12 cellular contexts compared by ENCODE assay signal in genomic region chr13:75512253-75512652, GRCh38. TPM values are rescaled to one million over a fixed set of nuclear protein-coding genes. Genes with fewer than 3 reads are reported as not detected.
DNase-seq lines count a peak whose midpoint lies in the region; ATAC-seq and TF ChIP-seq lines count a peak whose summit lies in the region.
"Had no signal": no experiment of that assay in that cellular context is flagged by ENCODE, and none has a peak within 500 bp of the region (broad histone marks: within the 10 kb centered on the region; RNA-seq: fewer than 3 reads in every experiment).

No MANE protein-coding gene starts in this region.

- H3K9me3 Mint-ChIP-seq in CD14-positive monocyte = peaks cover 0 to 13% (median 3%) of the 10 kb centered on the region in 7 donors
- no peaks in the 10 kb centered on the region for H3K9me3 Mint-ChIP-seq in activated T-cell treated with anti-CD3 and anti-CD28 coated beads, Interleukin-2, amount 50 U/mL, for 24 hours
- H3K9me3 Mint-ChIP-seq in CD4-positive, alpha-beta T cell = no peaks in the 10 kb centered on the region

- peaks cover 32% of the 10 kb centered on the region for H3K4me1 Mint-ChIP-seq in CD14-positive monocyte
- H3K4me1 Mint-ChIP-seq in activated T-cell treated with anti-CD3 and anti-CD28 coated beads, Interleukin-2, amount 50 U/mL, for 24 hours (ENCODE audit: low read depth) = peaks cover 5% of the 10 kb centered on the region
- no peaks in the 10 kb centered on the region for H3K4me1 Mint-ChIP-seq in CD4-positive, alpha-beta T cell (ENCODE audit: low read depth)
- H3K4me1 Mint-ChIP-seq: activated T-helper 17 cell treated with anti-CD3 and anti-CD28 coated beads, Interleukin-2, amount 50 U/mL, for 72 hours had no signal

- POLR2A ChIA-PET in CD4-positive, alpha-beta T cell (lab: Charles Lee) = no interaction called here

- H3K4me3 ChIP-seq in aorta (ENCODE audit: low read length in 2 of 2) = no peak overlapping the region

- H3K27me3 Mint-ChIP-seq in CD14-positive monocyte (ENCODE audit: low read depth in 3 of 3) = no peaks in the 10 kb centered on the region
- peaks cover 16% of the 10 kb centered on the region for H3K27me3 Mint-ChIP-seq in activated T-cell treated with anti-CD3 and anti-CD28 coated beads, Interleukin-2, amount 50 U/mL, for 24 hours
- no peaks in the 10 kb centered on the region for H3K27me3 Mint-ChIP-seq in CD4-positive, alpha-beta T cell

- no peaks in the 10 kb centered on the region for H3K36me3 ChIP-seq in aorta (ENCODE audit: control insufficient read depth in 1 of 2, insufficient read depth in 2 of 2, low read length in 1 of 2)
- H3K36me3 ChIP-seq: BE2C had no signal

- peaks cover 4% of the 10 kb centered on the region for H3K27me3 ChIP-seq in CD4-positive, alpha-beta T cell (ENCODE audit: control insufficient read depth, insufficient read depth, low read length)
- H3K27me3 ChIP-seq in aorta (ENCODE audit: control insufficient read depth in 1 of 2, insufficient read depth in 2 of 2, low read length in 1 of 2) = no peaks in the 10 kb centered on the region
- H3K27me3 ChIP-seq: BE2C had no signal

- DNase-seq in CD14-positive monocyte (ENCODE audit: low spot score) (no peak), NOMO-1 (lab: John Stamatoyannopoulos, UW; ENCODE audit: unreplicated experiment in 2 of 2) (peak; percentile 62 to 92), aorta (no peak), NCI-H2196 (lab: John Stamatoyannopoulos, UW; ENCODE audit: unreplicated experiment) (no peak)
- DNase-seq in activated T-cell treated with anti-CD3 and anti-CD28 coated beads, Interleukin-2, amount 50 U/mL, for 24 hours = no peak
- no peak for DNase-seq in CD4-positive, alpha-beta T cell
- DNase-seq: BE2C, NCI-H146, substantia nigra had no signal

- peak overlapping the region in 1 of 2 donors; percentile 56 for H3K4me3 Mint-ChIP-seq in CD14-positive monocyte
- H3K4me3 Mint-ChIP-seq in activated T-cell treated with anti-CD3 and anti-CD28 coated beads, Interleukin-2, amount 50 U/mL, for 24 hours = no peak overlapping the region
- no peak overlapping the region for H3K4me3 Mint-ChIP-seq in CD4-positive, alpha-beta T cell
- H3K4me3 Mint-ChIP-seq: activated T-helper 17 cell treated with anti-CD3 and anti-CD28 coated beads, Interleukin-2, amount 50 U/mL, for 72 hours had no signal

- ATAC-seq in GM19351 (IDR thresholded peaks at IDR 0.05; ENCODE audit: unreplicated experiment) = peak; percentile 83
- ATAC-seq in HG02938 (IDR thresholded peaks at IDR 0.05; ENCODE audit: unreplicated experiment) = peak; percentile 91
- no peak for ATAC-seq in CD4-positive, alpha-beta T cell (ENCODE audit: poor library complexity)
- no peak for ATAC-seq in aorta (ENCODE audit: low FRiP score)
- ATAC-seq: activated T-helper 17 cell treated with anti-CD3 and anti-CD28 coated beads, Interleukin-2, amount 50 U/mL, for 72 hours had no signal

- no peak overlapping the region for H3K27ac ChIP-seq in CD4-positive, alpha-beta T cell (ENCODE audit: low read depth, low read length)
- H3K27ac ChIP-seq in aorta (ENCODE audit: low read depth in 1 of 2, low read length in 2 of 2) = no peak overlapping the region

- no peak for TF ChIP-seq CTCF in CD14-positive monocyte (IDR thresholded peaks at IDR 0.05)
- TF ChIP-seq CTCF in CD4-positive, alpha-beta T cell (IDR thresholded peaks at IDR 0.05) = no peak

- CTCF ChIA-PET in CD4-positive, alpha-beta T cell (lab: Charles Lee) = no interaction called here

- H3K9me3 ChIP-seq in CD4-positive, alpha-beta T cell (ENCODE audit: control insufficient read depth, low read length) = no peaks in the 10 kb centered on the region
- no peaks in the 10 kb centered on the region for H3K9me3 ChIP-seq in aorta (ENCODE audit: control insufficient read depth, low read length)
- H3K9me3 ChIP-seq: BE2C had no signal

- no peaks in the 10 kb centered on the region for H3K4me1 ChIP-seq in aorta (ENCODE audit: control insufficient read depth in 1 of 2, insufficient read depth in 2 of 2, low read length in 2 of 2)
- H3K4me1 ChIP-seq: BE2C had no signal

- H3K27ac Mint-ChIP-seq in CD14-positive monocyte = peak overlapping the region; percentile 4 to 81 (median 48)
- H3K27ac Mint-ChIP-seq in activated T-cell treated with anti-CD3 and anti-CD28 coated beads, Interleukin-2, amount 50 U/mL, for 24 hours = no peak overlapping the region
- no peak overlapping the region for H3K27ac Mint-ChIP-seq in CD4-positive, alpha-beta T cell
- H3K27ac Mint-ChIP-seq: activated T-helper 17 cell treated with anti-CD3 and anti-CD28 coated beads, Interleukin-2, amount 50 U/mL, for 72 hours had no signal

- 89 to 92% methylated on average over 3 of the region's 3 CpGs for WGBS in aorta, 2 donors

- intact Hi-C loops in CD14-positive monocyte (cut with micrococcal nuclease) = no loop called here
- intact Hi-C loops in CD4-positive, alpha-beta T cell (cut with DNase I, micrococcal nuclease) = no loop called here
- intact Hi-C loops in aorta (cut with DNase I) = no loop called here

- no peaks in the 10 kb centered on the region for H3K36me3 Mint-ChIP-seq in CD14-positive monocyte
- H3K36me3 Mint-ChIP-seq in activated T-cell treated with anti-CD3 and anti-CD28 coated beads, Interleukin-2, amount 50 U/mL, for 24 hours (ENCODE audit: low read depth) = no peaks in the 10 kb centered on the region
- no peaks in the 10 kb centered on the region for H3K36me3 Mint-ChIP-seq in CD4-positive, alpha-beta T cell (ENCODE audit: low read depth)

RNA-seq across cellular contexts. Expression of gene COMMD6, which starts 25.4 kb away (rescaled TPM):
- 100 to 1,000 TPM; 330 to 401 TPM for polyA plus RNA-seq in CD14-positive monocyte
- 100 to 1,000 TPM; 211 to 217 TPM for total RNA-seq in CD4-positive, alpha-beta T cell
- 100 to 1,000 TPM; 142 to 154 TPM for total RNA-seq in aorta
- 100 to 1,000 TPM; 160 to 331 TPM for polyA plus RNA-seq in aorta

RNA-seq across cellular contexts. Expression of gene TBC1D4, which starts 30.3 kb away (rescaled TPM):
- polyA plus RNA-seq in CD14-positive monocyte (1 to 10 TPM; 2.0 to 2.5 TPM), aorta (1 to 10 TPM; 1.4 to 3.3 TPM)
- total RNA-seq in CD4-positive, alpha-beta T cell = 10 to 100 TPM; 37.4 to 42.0 TPM
- 10 to 100 TPM in 1 of 2 donors, 1 to 10 TPM in 1; 9.1 to 16.3 TPM for total RNA-seq in aorta

RNA-seq across cellular contexts. Expression of gene UCHL3, which starts 37.3 kb away (rescaled TPM):
- 10 to 100 TPM; 51.8 to 66.8 TPM for polyA plus RNA-seq in CD14-positive monocyte
- total RNA-seq in CD4-positive, alpha-beta T cell = 10 to 100 TPM; 16.0 to 17.7 TPM
- total RNA-seq in aorta = 10 to 100 TPM; 21.5 to 24.7 TPM
- polyA plus RNA-seq in aorta = 10 to 100 TPM; 21.1 to 25.8 TPM

Comparison
In these comparisons a context has a peak if more than half of its experiments do, and no peak if none do; other contexts are left out.
1. DNase-seq: peak in NOMO-1 (2 of 2); none in CD14-positive monocyte (single experiment), activated T-cell treated with anti-CD3 and anti-CD28 coated beads, Interleukin-2, amount 50 U/mL, for 24 hours (single experiment), CD4-positive, alpha-beta T cell (0 of 10), aorta (0 of 2) and NCI-H2196 (single experiment).
2. H3K27ac Mint-ChIP-seq: peak in CD14-positive monocyte (7 of 7); none in activated T-cell treated with anti-CD3 and anti-CD28 coated beads, Interleukin-2, amount 50 U/mL, for 24 hours (single experiment) and CD4-positive, alpha-beta T cell (single experiment).
3. ATAC-seq: peak in GM19351 (single experiment) and HG02938 (single experiment); none in CD4-positive, alpha-beta T cell (single experiment) and aorta (single experiment).